15 cellular contexts compared by ENCODE assay signal in the genomic region with DNA sequence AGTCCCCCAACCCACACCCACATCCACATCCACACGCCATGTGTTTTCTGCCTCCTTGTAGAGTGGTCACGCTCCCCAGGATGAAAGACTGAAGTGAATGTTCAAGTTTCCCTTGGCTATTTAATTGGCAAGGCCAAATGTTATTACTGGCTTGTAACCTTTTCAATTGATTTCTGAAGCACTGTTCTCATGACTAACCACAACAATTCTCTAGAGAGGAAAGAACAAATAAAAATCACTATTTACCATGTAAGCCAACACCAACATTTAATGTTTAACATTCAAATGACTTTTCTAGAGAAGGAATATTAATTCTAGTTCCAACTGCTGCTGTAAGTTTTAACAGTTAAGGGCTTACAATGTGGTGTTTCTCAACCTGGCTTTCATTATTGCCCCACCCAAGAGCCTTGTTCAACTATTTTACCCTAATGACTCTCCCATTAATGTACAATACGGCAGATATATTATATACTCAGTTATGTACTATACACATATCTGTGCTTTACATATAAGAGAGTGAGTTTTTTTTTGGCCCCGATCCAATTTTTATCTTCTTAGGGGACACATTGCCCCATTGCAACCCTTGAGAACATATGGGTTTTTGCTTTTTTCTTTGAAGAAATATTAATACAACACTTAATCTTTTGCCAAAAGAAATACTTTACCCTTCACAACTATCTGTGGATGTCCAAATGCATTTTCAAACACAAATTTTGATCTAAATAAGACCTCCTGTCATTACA. TPM values are rescaled to one million over a fixed set of nuclear protein-coding genes. Genes with fewer than 3 reads are reported as not detected.
A peak's percentile ranks its signal among the peaks of the same experiment; 100 is the strongest.
DNase-seq lines count a peak whose midpoint lies in the region; ATAC-seq and TF ChIP-seq lines count a peak whose summit lies in the region.
"Had no signal": no experiment of that assay in that cellular context is flagged by ENCODE, and none has a peak within 500 bp of the region (broad histone marks: within the 10 kb centered on the region; RNA-seq: fewer than 3 reads in every experiment).

No MANE protein-coding gene starts in this region.

- WGBS in aorta, 2 donors = 60 to 65% methylated on average over 4 of the region's 4 CpGs
- no CpG with 5 or more reads among the region's 4 CpGs for WGBS in neuronal stem cell (ENCODE audit: extremely low coverage in 2 of 2, insufficient read length in 2 of 2, insufficient replicate concordance in 1 of 2), 2 donors

- H3K4me1 ChIP-seq in aorta (ENCODE audit: control insufficient read depth in 1 of 2, insufficient read depth in 2 of 2, low read length in 2 of 2) = no peaks in the 10 kb centered on the region
- H3K4me1 ChIP-seq in neuronal stem cell (ENCODE audit: control insufficient read depth in 2 of 2, insufficient read depth in 1 of 2, low read depth in 1 of 2, low read length in 2 of 2) = no peaks in the 10 kb centered on the region

- no peak overlapping the region for H2BK12ac ChIP-seq in neuronal stem cell (ENCODE audit: low read length)

- no peak overlapping the region for H3K4me2 ChIP-seq in neuronal stem cell (ENCODE audit: insufficient read depth, low read length, poor library complexity, severe bottlenecking)

- H2AK5ac ChIP-seq in neuronal stem cell (ENCODE audit: low read depth, low read length) = no peak overlapping the region

- no peak overlapping the region for H3K4ac ChIP-seq in neuronal stem cell (ENCODE audit: low read length)

- H3K4me3 ChIP-seq in fibroblast of the aortic adventitia (ENCODE audit: low read depth, low read length) (no peak overlapping the region), aorta (ENCODE audit: low read length in 2 of 2) (no peak overlapping the region), neuronal stem cell (ENCODE audit: low read length in 2 of 2) (no peak overlapping the region)

- no peak overlapping the region for H2BK15ac ChIP-seq in neuronal stem cell (ENCODE audit: low read length)

- H3K27me3 ChIP-seq in aorta (ENCODE audit: control insufficient read depth in 1 of 2, insufficient read depth in 2 of 2, low read length in 1 of 2) (no peaks in the 10 kb centered on the region), neuronal stem cell (ENCODE audit: control insufficient read depth in 3 of 3, insufficient read depth in 3 of 3, low read depth in 1 of 3, low read length in 3 of 3) (no peaks in the 10 kb centered on the region)

- H3K14ac ChIP-seq in neuronal stem cell (ENCODE audit: low read length) = no peak overlapping the region

- TF ChIP-seq CTCF in fibroblast of the aortic adventitia (IDR thresholded peaks at IDR 0.05; ENCODE audit: insufficient read depth, low read length) = no peak

- no peak for DNase-seq in left ventricle myocardium superior
- no peak for DNase-seq in cardiac septum (ENCODE audit: low spot score)
- peak; percentile 95 for DNase-seq in NCI-H526 treated with DMSO at 0.1 percent for 48 hours (lab: John Stamatoyannopoulos, UW)
- DNase-seq in fibroblast of the aortic adventitia (ENCODE audit: low read depth) = peak; percentile 48
- no peak for DNase-seq in aorta
- no peak for DNase-seq in neuronal stem cell (ENCODE audit: low spot score)
- DNase-seq: activated CD8-positive, alpha-beta T cell treated with anti-CD3 and anti-CD28 coated beads for 36 hours; amniotic stem cell; Calu3; MM.1S; naive thymus-derived CD8-positive, alpha-beta T cell; T-helper 1 cell; WERI-Rb-1 had no signal

- H3K27ac ChIP-seq in aorta (ENCODE audit: low read depth in 1 of 2, low read length in 2 of 2) = no peak overlapping the region
- no peak overlapping the region for H3K27ac ChIP-seq in neuronal stem cell (replicated peaks; ENCODE audit: low read length)
- H3K27ac ChIP-seq: WERI-Rb-1 had no signal

- no peaks in the 10 kb centered on the region for H3K9me3 ChIP-seq in aorta (ENCODE audit: control insufficient read depth, low read length)
- no peaks in the 10 kb centered on the region for H3K9me3 ChIP-seq in neuronal stem cell (replicated peaks in 1 of 2; ENCODE audit: control insufficient read depth in 2 of 2, insufficient read depth in 1 of 2, low read depth in 1 of 2, low read length in 2 of 2)

- no peak overlapping the region for H3K18ac ChIP-seq in neuronal stem cell (ENCODE audit: low read length)

- no peak overlapping the region for H2BK120ac ChIP-seq in neuronal stem cell (ENCODE audit: low read depth, low read length)

- H2BK5ac ChIP-seq in neuronal stem cell (ENCODE audit: low read length) = no peak overlapping the region

- no peak overlapping the region for H2AFZ ChIP-seq in neuronal stem cell (ENCODE audit: low read length)

- no peak overlapping the region for H4K91ac ChIP-seq in neuronal stem cell (ENCODE audit: low read depth, low read length, poor library complexity)

- intact Hi-C loops in left ventricle myocardium superior (cut with micrococcal nuclease) (no loop called here), cardiac septum (cut with DNase I) (no loop called here), aorta (cut with DNase I) (no loop called here)

- no peak overlapping the region for H3K9ac ChIP-seq in neuronal stem cell (ENCODE audit: low read depth, low read length, poor library complexity)

- ATAC-seq in left ventricle myocardium superior = peak; percentile 36
- peak; percentile 54 for ATAC-seq in aorta (ENCODE audit: low FRiP score)
- ATAC-seq in HG02973 (IDR thresholded peaks at IDR 0.05; ENCODE audit: unreplicated experiment) = no peak
- no peak for ATAC-seq in HG02870 (IDR thresholded peaks at IDR 0.05; ENCODE audit: unreplicated experiment)
- ATAC-seq: activated CD8-positive, alpha-beta T cell treated with anti-CD3 and anti-CD28 coated beads for 36 hours; naive thymus-derived CD8-positive, alpha-beta T cell had no signal

- no peaks in the 10 kb centered on the region for H3K79me1 ChIP-seq in neuronal stem cell (ENCODE audit: low read depth, low read length)

- H3K23ac ChIP-seq in neuronal stem cell (ENCODE audit: low read depth, low read length, poor library complexity) = no peak overlapping the region

- no peaks in the 10 kb centered on the region for H3K36me3 ChIP-seq in aorta (ENCODE audit: control insufficient read depth in 1 of 2, insufficient read depth in 2 of 2, low read length in 1 of 2)
- peaks cover 2 to 11% of the 10 kb centered on the region in 2 donors for H3K36me3 ChIP-seq in neuronal stem cell (replicated peaks in 1 of 2; ENCODE audit: control insufficient read depth in 2 of 2, insufficient read depth in 2 of 2, low read length in 2 of 2)
- H3K36me3 ChIP-seq: WERI-Rb-1 had no signal

- H4K8ac ChIP-seq in neuronal stem cell (ENCODE audit: low read depth, low read length) = no peak overlapping the region

RNA-seq across cellular contexts. Expression of gene RELL1, which starts 46.5 kb away (rescaled TPM):
- total RNA-seq in left ventricle myocardium superior = 21.9 TPM
- 40.6 TPM for total RNA-seq in cardiac septum
- total RNA-seq in fibroblast of the aortic adventitia (ENCODE audit: low replicate concordance) = 21.3 and 65.7 TPM in 2 replicates
- 10 to 100 TPM; 33.2 to 42.5 TPM for total RNA-seq in aorta
- 1 to 10 TPM; 1.3 to 1.4 TPM for polyA plus RNA-seq in aorta
- 6.4 TPM for polyA plus RNA-seq in neuronal stem cell (2013, experiment 1 of 2)
- 6.5 TPM for polyA plus RNA-seq in neuronal stem cell (2013, experiment 2 of 2)

Comparison
In these comparisons a context has a peak if more than half of its experiments do, and no peak if none do; other contexts are left out.
1. ATAC-seq: peak in left ventricle myocardium superior (single experiment) and aorta (single experiment); none in HG02973 (single experiment) and HG02870 (single experiment).
2. DNase-seq: peak in NCI-H526 treated with DMSO at 0.1 percent for 48 hours (single experiment) and fibroblast of the aortic adventitia (single experiment); none in left ventricle myocardium superior (single experiment), cardiac septum (single experiment), aorta (0 of 2) and neuronal stem cell (single experiment).